Comparison of ENCODE assay signal across 1 cellular context in genomic region chr11:96197221-96197620, GRCh38.
TF ChIP-seq lines count a peak whose summit lies in the region.

No MANE protein-coding gene starts in this region.

TF ChIP-seq in H1, 55 proteins besides CTCF, POLR2A, EP300 and RAD21 (continued from another document):
- TF ChIP-seq TCF12 (IDR thresholded peaks at IDR 0.05; ENCODE audit: low read depth, low read length) = no peak
- TF ChIP-seq ATF2 (IDR thresholded peaks at IDR 0.05; ENCODE audit: low read length) = no peak
- no peak for TF ChIP-seq MAFK (IDR thresholded peaks at IDR 0.05; ENCODE audit: low read depth, low read length)
- TF ChIP-seq TEAD4 (IDR thresholded peaks at IDR 0.05; ENCODE audit: low read depth, low read length) = no peak
- no peak for TF ChIP-seq GABPA (IDR thresholded peaks at IDR 0.05; ENCODE audit: borderline replicate concordance, insufficient read depth, low read length)
- TF ChIP-seq TAF7 (optimal IDR thresholded peaks at IDR 0.05; ENCODE audit: borderline replicate concordance, low read depth, low read length) = no peak
- TF ChIP-seq SP2 (IDR thresholded peaks at IDR 0.05; ENCODE audit: low read length) = no peak
- no peak for TF ChIP-seq RNF2 (IDR thresholded peaks at IDR 0.05; ENCODE audit: borderline replicate concordance, low read depth, low read length, missing control alignments, poor library complexity, severe bottlenecking)
- no peak for TF ChIP-seq RBBP5 (IDR thresholded peaks at IDR 0.05; ENCODE audit: borderline replicate concordance, low read depth, low read length)
- no peak for TF ChIP-seq GTF2F1 (IDR thresholded peaks at IDR 0.05; ENCODE audit: borderline replicate concordance, low read depth, low read length)
- TF ChIP-seq SUZ12 (IDR thresholded peaks at IDR 0.05; ENCODE audit: low read length) = no peak
